ENCODE assay signal across 1 cellular context in the genomic region with DNA sequence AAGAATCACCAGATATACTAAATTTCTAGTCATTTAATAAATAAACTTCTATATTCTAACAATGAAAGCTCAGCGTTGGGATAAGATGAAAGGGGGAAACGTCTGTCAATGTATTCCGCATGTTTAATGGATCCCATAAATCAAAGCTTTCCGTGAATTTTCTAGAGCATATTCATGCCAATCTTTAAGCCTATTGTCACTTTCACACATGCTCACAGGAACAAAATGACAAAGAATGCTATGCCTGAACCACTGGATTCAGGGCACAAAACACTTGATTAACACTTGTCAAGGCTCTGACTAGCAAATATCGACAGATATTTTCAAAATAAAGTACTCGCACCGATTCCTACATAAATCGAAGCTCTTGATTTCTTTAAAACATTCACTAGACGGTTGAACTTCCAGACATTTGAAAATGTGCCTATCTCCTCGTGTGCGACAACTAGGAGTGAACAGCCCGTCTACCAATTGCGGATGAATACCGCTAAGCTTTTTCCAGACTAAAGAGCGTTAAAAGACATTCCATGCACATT.
TF ChIP-seq lines count a peak whose summit lies in the region.

No MANE protein-coding gene starts in this region.

TF ChIP-seq in K562, 482 proteins besides CTCF, POLR2A, EP300 and RAD21 (continued from another document):
- TF ChIP-seq MYBL2 (IDR thresholded peaks at IDR 0.05; ENCODE audit: low read depth), result peak; percentile 30; the same call in 1 of the 2 replicates
- no peak for TF ChIP-seq MYBL2 (CRISPR knock-in tag; IDR thresholded peaks at IDR 0.05; ENCODE audit: borderline replicate concordance)
- peak; percentile 41; the same call in 1 of the 2 replicates for TF ChIP-seq TEAD4 (IDR thresholded peaks at IDR 0.05; ENCODE audit: low read length)
- TF ChIP-seq TEAD4 (CRISPR knock-in tag; IDR thresholded peaks at IDR 0.05; ENCODE audit: borderline replicate concordance), result no peak
- TF ChIP-seq CC2D1A (IDR thresholded peaks at IDR 0.05), result no peak
- TF ChIP-seq DDX20 (tag; IDR thresholded peaks at IDR 0.05; ENCODE audit: low read depth), result no peak
- no peak for TF ChIP-seq GATAD2A (IDR thresholded peaks at IDR 0.05)
- peak; percentile 45 for TF ChIP-seq TBP (optimal IDR thresholded peaks at IDR 0.05; ENCODE audit: low read depth, low read length)
- TF ChIP-seq SMARCA4 (IDR thresholded peaks at IDR 0.05), result peak; percentile 40; the same call in 1 of the 2 replicates
- TF ChIP-seq HIVEP1 (CRISPR knock-in tag; IDR thresholded peaks at IDR 0.05), result no peak
- peak in 1 of 2 experiments; percentile 11; a peak in 1 of 4 replicates for TF ChIP-seq SIN3A (IDR thresholded peaks at IDR 0.05; ENCODE audit: borderline replicate concordance in 2 of 2, control insufficient read depth in 1 of 2, low read depth in 2 of 2, low read length in 2 of 2)
- TF ChIP-seq, protein P1, sequence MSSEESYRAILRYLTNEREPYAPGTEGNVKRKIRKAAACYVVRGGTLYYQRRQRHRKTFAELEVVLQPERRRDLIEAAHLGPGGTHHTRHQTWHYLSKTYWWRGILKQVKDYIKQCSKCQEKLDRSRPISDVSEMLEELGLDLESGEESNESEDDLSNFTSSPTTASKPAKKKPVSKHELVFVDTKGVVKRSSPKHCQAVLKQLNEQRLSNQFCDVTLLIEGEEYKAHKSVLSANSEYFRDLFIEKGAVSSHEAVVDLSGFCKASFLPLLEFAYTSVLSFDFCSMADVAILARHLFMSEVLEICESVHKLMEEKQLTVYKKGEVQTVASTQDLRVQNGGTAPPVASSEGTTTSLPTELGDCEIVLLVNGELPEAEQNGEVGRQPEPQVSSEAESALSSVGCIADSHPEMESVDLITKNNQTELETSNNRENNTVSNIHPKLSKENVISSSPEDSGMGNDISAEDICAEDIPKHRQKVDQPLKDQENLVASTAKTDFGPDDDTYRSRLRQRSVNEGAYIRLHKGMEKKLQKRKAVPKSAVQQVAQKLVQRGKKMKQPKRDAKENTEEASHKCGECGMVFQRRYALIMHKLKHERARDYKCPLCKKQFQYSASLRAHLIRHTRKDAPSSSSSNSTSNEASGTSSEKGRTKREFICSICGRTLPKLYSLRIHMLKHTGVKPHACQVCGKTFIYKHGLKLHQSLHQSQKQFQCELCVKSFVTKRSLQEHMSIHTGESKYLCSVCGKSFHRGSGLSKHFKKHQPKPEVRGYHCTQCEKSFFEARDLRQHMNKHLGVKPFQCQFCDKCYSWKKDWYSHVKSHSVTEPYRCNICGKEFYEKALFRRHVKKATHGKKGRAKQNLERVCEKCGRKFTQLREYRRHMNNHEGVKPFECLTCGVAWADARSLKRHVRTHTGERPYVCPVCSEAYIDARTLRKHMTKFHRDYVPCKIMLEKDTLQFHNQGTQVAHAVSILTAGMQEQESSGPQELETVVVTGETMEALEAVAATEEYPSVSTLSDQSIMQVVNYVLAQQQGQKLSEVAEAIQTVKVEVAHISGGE (CRISPR knock-in tag; IDR thresholded peaks at IDR 0.05), result 0 out of 6 replicates have a peak, but pooled peaks of 1 of the 3 experiments have one; percentile 46
- peak; percentile 68 for TF ChIP-seq MEIS2 (IDR thresholded peaks at IDR 0.05; ENCODE audit: partially characterized antibody)
- TF ChIP-seq SOX6 (IDR thresholded peaks at IDR 0.05), result 0 out of 2 replicates have a peak, but pooled peaks have one; percentile 6
- no peak for TF ChIP-seq ZNF239 (CRISPR knock-in tag; IDR thresholded peaks at IDR 0.05)
- TF ChIP-seq, protein P2, sequence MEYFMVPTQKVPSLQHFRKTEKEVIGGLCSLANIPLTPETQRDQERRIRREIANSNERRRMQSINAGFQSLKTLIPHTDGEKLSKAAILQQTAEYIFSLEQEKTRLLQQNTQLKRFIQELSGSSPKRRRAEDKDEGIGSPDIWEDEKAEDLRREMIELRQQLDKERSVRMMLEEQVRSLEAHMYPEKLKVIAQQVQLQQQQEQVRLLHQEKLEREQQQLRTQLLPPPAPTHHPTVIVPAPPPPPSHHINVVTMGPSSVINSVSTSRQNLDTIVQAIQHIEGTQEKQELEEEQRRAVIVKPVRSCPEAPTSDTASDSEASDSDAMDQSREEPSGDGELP (CRISPR knock-in tag; IDR thresholded peaks at IDR 0.05; ENCODE audit: borderline replicate concordance), result no peak
- peak; percentile 21; the same call in 1 of the 2 replicates for TF ChIP-seq NFATC3 (IDR thresholded peaks at IDR 0.05)
- TF ChIP-seq, protein P3, sequence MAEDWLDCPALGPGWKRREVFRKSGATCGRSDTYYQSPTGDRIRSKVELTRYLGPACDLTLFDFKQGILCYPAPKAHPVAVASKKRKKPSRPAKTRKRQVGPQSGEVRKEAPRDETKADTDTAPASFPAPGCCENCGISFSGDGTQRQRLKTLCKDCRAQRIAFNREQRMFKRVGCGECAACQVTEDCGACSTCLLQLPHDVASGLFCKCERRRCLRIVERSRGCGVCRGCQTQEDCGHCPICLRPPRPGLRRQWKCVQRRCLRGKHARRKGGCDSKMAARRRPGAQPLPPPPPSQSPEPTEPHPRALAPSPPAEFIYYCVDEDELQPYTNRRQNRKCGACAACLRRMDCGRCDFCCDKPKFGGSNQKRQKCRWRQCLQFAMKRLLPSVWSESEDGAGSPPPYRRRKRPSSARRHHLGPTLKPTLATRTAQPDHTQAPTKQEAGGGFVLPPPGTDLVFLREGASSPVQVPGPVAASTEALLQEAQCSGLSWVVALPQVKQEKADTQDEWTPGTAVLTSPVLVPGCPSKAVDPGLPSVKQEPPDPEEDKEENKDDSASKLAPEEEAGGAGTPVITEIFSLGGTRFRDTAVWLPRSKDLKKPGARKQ (CRISPR knock-in tag; IDR thresholded peaks at IDR 0.05), result no peak
- TF ChIP-seq ETV5 (CRISPR knock-in tag; IDR thresholded peaks at IDR 0.05; ENCODE audit: low read depth), result no peak
- 0 out of 2 replicates have a peak, but pooled peaks have one; percentile 17 for TF ChIP-seq ZBTB17 (CRISPR knock-in tag; IDR thresholded peaks at IDR 0.05)
- TF ChIP-seq, protein P4, sequence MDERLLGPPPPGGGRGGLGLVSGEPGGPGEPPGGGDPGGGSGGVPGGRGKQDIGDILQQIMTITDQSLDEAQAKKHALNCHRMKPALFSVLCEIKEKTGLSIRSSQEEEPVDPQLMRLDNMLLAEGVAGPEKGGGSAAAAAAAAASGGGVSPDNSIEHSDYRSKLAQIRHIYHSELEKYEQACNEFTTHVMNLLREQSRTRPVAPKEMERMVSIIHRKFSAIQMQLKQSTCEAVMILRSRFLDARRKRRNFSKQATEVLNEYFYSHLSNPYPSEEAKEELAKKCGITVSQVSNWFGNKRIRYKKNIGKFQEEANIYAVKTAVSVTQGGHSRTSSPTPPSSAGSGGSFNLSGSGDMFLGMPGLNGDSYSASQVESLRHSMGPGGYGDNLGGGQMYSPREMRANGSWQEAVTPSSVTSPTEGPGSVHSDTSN (CRISPR knock-in tag; IDR thresholded peaks at IDR 0.05; ENCODE audit: low read depth), result no peak
- TF ChIP-seq, protein P4 (tag; conservative IDR thresholded peaks at IDR 0.05; ENCODE audit: low read depth), result peak; percentile 71
- TF ChIP-seq ELF1 (tag; IDR thresholded peaks at IDR 0.05), result no peak
- 0 out of 2 replicates have a peak, but pooled peaks have one; percentile 38 for TF ChIP-seq ZNF76 (CRISPR knock-in tag; IDR thresholded peaks at IDR 0.05; ENCODE audit: borderline replicate concordance)
- TF ChIP-seq, protein P5, sequence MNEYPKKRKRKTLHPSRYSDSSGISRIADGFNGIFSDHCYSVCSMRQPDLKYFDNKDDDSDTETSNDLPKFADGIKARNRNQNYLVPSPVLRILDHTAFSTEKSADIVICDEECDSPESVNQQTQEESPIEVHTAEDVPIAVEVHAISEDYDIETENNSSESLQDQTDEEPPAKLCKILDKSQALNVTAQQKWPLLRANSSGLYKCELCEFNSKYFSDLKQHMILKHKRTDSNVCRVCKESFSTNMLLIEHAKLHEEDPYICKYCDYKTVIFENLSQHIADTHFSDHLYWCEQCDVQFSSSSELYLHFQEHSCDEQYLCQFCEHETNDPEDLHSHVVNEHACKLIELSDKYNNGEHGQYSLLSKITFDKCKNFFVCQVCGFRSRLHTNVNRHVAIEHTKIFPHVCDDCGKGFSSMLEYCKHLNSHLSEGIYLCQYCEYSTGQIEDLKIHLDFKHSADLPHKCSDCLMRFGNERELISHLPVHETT (CRISPR knock-in tag; conservative IDR thresholded peaks at IDR 0.05 in 1 of 2, IDR thresholded peaks at IDR 0.05 in 1 of 2), result no peak
- TF ChIP-seq, protein P6, sequence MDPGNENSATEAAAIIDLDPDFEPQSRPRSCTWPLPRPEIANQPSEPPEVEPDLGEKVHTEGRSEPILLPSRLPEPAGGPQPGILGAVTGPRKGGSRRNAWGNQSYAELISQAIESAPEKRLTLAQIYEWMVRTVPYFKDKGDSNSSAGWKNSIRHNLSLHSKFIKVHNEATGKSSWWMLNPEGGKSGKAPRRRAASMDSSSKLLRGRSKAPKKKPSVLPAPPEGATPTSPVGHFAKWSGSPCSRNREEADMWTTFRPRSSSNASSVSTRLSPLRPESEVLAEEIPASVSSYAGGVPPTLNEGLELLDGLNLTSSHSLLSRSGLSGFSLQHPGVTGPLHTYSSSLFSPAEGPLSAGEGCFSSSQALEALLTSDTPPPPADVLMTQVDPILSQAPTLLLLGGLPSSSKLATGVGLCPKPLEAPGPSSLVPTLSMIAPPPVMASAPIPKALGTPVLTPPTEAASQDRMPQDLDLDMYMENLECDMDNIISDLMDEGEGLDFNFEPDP (CRISPR knock-in tag; IDR thresholded peaks at IDR 0.05), result no peak
- 0 out of 2 replicates have a peak, but pooled peaks have one; percentile 4 for TF ChIP-seq BACH1 (tag; IDR thresholded peaks at IDR 0.05)
- TF ChIP-seq HDAC1 (IDR thresholded peaks at IDR 0.05), result peak in 1 of 2 experiments; percentile 54; a peak in 3 of 4 replicates
- TF ChIP-seq, protein P7, sequence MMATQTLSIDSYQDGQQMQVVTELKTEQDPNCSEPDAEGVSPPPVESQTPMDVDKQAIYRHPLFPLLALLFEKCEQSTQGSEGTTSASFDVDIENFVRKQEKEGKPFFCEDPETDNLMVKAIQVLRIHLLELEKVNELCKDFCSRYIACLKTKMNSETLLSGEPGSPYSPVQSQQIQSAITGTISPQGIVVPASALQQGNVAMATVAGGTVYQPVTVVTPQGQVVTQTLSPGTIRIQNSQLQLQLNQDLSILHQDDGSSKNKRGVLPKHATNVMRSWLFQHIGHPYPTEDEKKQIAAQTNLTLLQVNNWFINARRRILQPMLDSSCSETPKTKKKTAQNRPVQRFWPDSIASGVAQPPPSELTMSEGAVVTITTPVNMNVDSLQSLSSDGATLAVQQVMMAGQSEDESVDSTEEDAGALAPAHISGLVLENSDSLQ (IDR thresholded peaks at IDR 0.05), result peak; percentile 54; the same call in 1 of the 2 replicates
- TF ChIP-seq, protein P8, sequence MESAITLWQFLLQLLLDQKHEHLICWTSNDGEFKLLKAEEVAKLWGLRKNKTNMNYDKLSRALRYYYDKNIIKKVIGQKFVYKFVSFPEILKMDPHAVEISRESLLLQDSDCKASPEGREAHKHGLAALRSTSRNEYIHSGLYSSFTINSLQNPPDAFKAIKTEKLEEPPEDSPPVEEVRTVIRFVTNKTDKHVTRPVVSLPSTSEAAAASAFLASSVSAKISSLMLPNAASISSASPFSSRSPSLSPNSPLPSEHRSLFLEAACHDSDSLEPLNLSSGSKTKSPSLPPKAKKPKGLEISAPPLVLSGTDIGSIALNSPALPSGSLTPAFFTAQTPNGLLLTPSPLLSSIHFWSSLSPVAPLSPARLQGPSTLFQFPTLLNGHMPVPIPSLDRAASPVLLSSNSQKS (CRISPR knock-in tag; IDR thresholded peaks at IDR 0.05), result 0 out of 2 replicates have a peak, but pooled peaks have one; percentile 9
- no peak for TF ChIP-seq C11orf30 (IDR thresholded peaks at IDR 0.05; ENCODE audit: low read depth)
- 0 out of 2 replicates have a peak, but pooled peaks have one; percentile 24 for TF ChIP-seq ZNF707 (CRISPR knock-in tag; conservative IDR thresholded peaks at IDR 0.05)
- TF ChIP-seq NBN (IDR thresholded peaks at IDR 0.05; ENCODE audit: low read depth), result 0 out of 2 replicates have a peak, but pooled peaks have one; percentile 32
- no peak for TF ChIP-seq NR2F6 (CRISPR knock-in tag; IDR thresholded peaks at IDR 0.05)
- peak; percentile 54 to 55; a peak in 3 of 4 replicates for TF ChIP-seq KDM1A (IDR thresholded peaks at IDR 0.05)
- TF ChIP-seq, protein P9, sequence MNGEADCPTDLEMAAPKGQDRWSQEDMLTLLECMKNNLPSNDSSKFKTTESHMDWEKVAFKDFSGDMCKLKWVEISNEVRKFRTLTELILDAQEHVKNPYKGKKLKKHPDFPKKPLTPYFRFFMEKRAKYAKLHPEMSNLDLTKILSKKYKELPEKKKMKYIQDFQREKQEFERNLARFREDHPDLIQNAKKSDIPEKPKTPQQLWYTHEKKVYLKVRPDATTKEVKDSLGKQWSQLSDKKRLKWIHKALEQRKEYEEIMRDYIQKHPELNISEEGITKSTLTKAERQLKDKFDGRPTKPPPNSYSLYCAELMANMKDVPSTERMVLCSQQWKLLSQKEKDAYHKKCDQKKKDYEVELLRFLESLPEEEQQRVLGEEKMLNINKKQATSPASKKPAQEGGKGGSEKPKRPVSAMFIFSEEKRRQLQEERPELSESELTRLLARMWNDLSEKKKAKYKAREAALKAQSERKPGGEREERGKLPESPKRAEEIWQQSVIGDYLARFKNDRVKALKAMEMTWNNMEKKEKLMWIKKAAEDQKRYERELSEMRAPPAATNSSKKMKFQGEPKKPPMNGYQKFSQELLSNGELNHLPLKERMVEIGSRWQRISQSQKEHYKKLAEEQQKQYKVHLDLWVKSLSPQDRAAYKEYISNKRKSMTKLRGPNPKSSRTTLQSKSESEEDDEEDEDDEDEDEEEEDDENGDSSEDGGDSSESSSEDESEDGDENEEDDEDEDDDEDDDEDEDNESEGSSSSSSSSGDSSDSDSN (IDR thresholded peaks at IDR 0.05; ENCODE audit: borderline replicate concordance in 1 of 2, low read depth in 2 of 2, low read length in 2 of 2), result 0 out of 4 replicates have a peak, but pooled peaks of 1 of the 2 experiments have one; percentile 53
- no peak for TF ChIP-seq PCBP1 (IDR thresholded peaks at IDR 0.05; ENCODE audit: low read depth, low read length, poor library complexity, severe bottlenecking)
- TF ChIP-seq ZNF445 (CRISPR knock-in tag; IDR thresholded peaks at IDR 0.05; ENCODE audit: low read depth), result 0 out of 2 replicates have a peak, but pooled peaks have one; percentile 24
- no peak for TF ChIP-seq BRD9 (IDR thresholded peaks at IDR 0.05; ENCODE audit: low read depth, partially characterized antibody)
- TF ChIP-seq ZNF384 (IDR thresholded peaks at IDR 0.05; ENCODE audit: low read depth, low read length), result no peak
- TF ChIP-seq BRD4 (IDR thresholded peaks at IDR 0.05), result 0 out of 2 replicates have a peak, but pooled peaks have one; percentile 20
- TF ChIP-seq, protein P10, sequence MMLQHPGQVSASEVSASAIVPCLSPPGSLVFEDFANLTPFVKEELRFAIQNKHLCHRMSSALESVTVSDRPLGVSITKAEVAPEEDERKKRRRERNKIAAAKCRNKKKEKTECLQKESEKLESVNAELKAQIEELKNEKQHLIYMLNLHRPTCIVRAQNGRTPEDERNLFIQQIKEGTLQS (IDR thresholded peaks at IDR 0.05), result no peak
- TF ChIP-seq, protein P10 (CRISPR knock-in tag; conservative IDR thresholded peaks at IDR 0.05), result no peak
